8 cellular contexts compared by ENCODE assay signal in genomic region chr11:26649884-26650283, GRCh38.
DNase-seq lines count a peak whose midpoint lies in the region; ATAC-seq and TF ChIP-seq lines count a peak whose summit lies in the region.

No MANE protein-coding gene starts in this region.

- no peak for TF ChIP-seq CTCF in omental fat pad (IDR thresholded peaks at IDR 0.05)

- DNase-seq in CD1c-positive myeloid dendritic cell (ENCODE audit: extremely low spot score) (peak; percentile 32), NCI-H1105 treated with DMSO at 0.1 percent for 48 hours (lab: John Stamatoyannopoulos, UW) (peak; percentile 70), SW 1271 (lab: John Stamatoyannopoulos, UW) (peak; percentile 4 to 53), fibroblast of peridontal ligament (ENCODE audit: extremely low read depth) (peak; percentile 80), omental fat pad (ENCODE audit: low spot score) (peak; percentile 35)

- ATAC-seq in GM18511 (IDR thresholded peaks at IDR 0.05; ENCODE audit: unreplicated experiment) (peak; percentile 94), HG02938 (IDR thresholded peaks at IDR 0.05; ENCODE audit: unreplicated experiment) (peak; percentile 93), omental fat pad (ENCODE audit: low FRiP score) (no peak), HG03135 (IDR thresholded peaks at IDR 0.05; ENCODE audit: unreplicated experiment) (no peak)

Comparison
In these comparisons a context has a peak if more than half of its experiments do, and no peak if none do; other contexts are left out.
1. DNase-seq: peak in every context shown above with its lines; median percentile 80 in fibroblast of peridontal ligament; 70 in NCI-H1105 treated with DMSO at 0.1 percent for 48 hours; 35 in omental fat pad; 32 in CD1c-positive myeloid dendritic cell; 28 in SW 1271.
2. ATAC-seq: peak in GM18511 (single experiment) and HG02938 (single experiment); none in omental fat pad (single experiment) and HG03135 (single experiment).